ENCODE assay signal across 1 cellular context in genomic region chr11:108154591-108154990, GRCh38.
TF ChIP-seq lines count a peak whose summit lies in the region.

No MANE protein-coding gene starts in this region.

TF ChIP-seq in K562, 482 proteins besides CTCF, POLR2A, EP300 and RAD21 (continued from another document):
- TF ChIP-seq, protein P1, sequence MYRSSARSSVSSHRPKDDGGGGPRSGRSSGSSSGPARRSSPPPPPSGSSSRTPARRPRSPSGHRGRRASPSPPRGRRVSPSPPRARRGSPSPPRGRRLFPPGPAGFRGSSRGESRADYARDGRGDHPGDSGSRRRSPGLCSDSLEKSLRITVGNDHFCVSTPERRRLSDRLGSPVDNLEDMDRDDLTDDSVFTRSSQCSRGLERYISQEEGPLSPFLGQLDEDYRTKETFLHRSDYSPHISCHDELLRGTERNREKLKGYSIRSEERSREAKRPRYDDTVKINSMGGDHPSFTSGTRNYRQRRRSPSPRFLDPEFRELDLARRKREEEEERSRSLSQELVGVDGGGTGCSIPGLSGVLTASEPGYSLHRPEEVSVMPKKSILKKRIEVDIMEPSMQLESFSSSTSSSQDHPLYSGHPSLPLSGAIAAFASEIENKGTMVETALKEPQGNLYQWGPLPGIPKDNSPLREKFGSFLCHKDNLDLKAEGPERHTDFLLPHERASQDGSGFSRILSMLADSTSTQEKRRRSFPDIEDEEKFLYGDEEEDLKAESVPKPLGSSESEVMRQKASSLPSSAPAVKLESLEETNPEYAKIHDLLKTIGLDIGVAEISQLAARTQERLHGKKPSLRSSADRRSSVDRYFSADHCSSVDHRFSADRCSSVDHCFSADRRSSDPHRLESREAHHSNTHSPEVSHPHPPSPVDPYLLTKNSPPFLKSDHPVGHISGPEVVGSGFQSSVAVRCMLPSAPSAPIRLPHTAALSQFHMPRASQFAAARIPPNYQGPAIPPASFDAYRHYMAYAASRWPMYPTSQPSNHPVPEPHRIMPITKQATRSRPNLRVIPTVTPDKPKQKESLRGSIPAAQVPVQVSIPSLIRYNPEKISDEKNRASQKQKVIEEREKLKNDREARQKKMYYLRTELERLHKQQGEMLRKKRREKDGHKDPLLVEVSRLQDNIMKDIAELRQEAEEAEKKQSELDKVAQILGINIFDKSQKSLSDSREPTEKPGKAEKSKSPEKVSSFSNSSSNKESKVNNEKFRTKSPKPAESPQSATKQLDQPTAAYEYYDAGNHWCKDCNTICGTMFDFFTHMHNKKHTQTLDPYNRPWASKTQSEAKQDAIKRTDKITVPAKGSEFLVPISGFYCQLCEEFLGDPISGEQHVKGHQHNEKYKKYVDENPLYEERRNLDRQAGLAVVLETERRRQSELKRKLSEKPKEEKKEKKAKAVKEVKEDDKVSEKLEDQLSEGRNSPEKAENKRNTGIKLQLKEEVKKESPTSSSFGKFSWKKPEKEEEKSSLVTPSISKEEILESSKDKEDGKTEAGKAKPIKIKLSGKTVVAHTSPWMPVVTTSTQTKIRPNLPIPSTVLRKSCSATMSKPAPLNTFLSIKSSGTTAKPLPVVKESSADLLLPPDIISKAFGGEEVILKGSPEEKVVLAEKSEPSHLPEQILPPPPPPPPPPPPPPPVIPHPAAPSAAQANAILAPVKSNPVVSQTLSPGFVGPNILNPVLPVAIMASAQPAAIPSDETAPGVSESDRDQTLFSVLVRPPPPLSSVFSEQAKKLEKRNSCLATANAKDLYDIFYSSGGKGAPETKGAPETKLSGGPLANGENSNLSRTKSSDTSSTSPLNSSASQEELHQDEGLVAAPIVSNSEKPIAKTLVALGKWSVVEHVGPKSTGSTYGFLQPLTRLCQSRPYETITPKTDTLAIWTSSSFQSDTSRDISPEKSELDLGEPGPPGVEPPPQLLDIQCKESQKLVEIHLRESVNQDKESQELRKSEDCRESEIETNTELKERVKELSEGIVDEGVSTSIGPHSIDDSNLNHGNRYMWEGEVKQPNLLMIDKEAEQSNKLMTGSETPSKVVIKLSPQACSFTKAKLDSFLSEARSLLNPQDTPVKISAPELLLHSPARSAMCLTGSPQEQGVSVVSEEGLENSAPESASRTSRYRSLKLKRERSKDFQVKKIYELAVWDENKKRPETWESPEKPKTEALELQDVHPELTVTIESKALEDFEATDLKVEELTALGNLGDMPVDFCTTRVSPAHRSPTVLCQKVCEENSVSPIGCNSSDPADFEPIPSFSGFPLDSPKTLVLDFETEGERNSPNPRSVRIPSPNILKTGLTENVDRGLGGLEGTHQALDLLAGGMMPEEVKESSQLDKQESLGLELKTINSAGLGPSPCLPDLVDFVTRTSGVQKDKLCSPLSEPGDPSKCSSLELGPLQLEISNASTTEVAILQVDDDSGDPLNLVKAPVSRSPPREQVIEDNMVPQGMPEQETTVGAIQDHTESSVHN (IDR thresholded peaks at IDR 0.05; ENCODE audit: borderline replicate concordance in 1 of 2, low read depth in 1 of 2): no peak
- TF ChIP-seq CBFA2T2 (conservative IDR thresholded peaks at IDR 0.05) (peak; percentile 24; the same call in 1 of the 2 replicates), CBFA2T3 (IDR thresholded peaks at IDR 0.05) (peak; percentile 66), NKRF (IDR thresholded peaks at IDR 0.05; ENCODE audit: borderline replicate concordance) (no peak), ZNF354B (CRISPR knock-in tag; IDR thresholded peaks at IDR 0.05) (no peak), ARNT (IDR thresholded peaks at IDR 0.05) (no peak), TAL1 (IDR thresholded peaks at IDR 0.05) (peak; percentile 62)
- TF ChIP-seq, protein P2, sequence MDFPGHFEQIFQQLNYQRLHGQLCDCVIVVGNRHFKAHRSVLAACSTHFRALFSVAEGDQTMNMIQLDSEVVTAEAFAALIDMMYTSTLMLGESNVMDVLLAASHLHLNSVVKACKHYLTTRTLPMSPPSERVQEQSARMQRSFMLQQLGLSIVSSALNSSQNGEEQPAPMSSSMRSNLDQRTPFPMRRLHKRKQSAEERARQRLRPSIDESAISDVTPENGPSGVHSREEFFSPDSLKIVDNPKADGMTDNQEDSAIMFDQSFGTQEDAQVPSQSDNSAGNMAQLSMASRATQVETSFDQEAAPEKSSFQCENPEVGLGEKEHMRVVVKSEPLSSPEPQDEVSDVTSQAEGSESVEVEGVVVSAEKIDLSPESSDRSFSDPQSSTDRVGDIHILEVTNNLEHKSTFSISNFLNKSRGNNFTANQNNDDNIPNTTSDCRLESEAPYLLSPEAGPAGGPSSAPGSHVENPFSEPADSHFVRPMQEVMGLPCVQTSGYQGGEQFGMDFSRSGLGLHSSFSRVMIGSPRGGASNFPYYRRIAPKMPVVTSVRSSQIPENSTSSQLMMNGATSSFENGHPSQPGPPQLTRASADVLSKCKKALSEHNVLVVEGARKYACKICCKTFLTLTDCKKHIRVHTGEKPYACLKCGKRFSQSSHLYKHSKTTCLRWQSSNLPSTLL (IDR thresholded peaks at IDR 0.05): no peak
- TF ChIP-seq, protein P3, sequence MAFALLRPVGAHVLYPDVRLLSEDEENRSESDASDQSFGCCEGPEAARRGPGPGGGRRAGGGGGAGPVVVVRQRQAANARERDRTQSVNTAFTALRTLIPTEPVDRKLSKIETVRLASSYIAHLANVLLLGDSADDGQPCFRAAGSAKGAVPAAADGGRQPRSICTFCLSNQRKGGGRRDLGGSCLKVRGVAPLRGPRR (CRISPR knock-in tag; IDR thresholded peaks at IDR 0.05): no peak
TF ChIP-seq in K562: peak in this region for 5.
